1 cellular context compared by ENCODE assay signal in the genomic region with DNA sequence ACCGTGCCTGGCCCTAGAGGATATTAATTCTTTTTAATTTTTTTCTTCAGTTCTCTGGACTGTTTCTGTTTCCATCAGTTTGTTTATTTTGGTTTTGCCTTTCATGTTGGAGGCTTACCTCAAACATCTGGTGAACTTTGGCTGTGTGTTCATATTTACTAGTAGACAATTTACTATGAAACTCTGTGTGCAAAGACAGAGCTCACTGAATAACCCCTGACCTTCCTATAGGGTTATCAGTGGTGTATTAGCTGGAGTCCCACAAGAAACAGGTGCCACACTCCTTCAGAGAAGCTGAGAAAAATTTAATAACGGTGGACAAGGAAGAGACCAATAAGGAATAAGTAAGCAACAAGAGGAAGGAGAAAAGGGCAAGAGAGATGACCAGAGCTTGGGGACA.
TF ChIP-seq lines count a peak whose summit lies in the region.

No MANE protein-coding gene starts in this region.

TF ChIP-seq in HepG2, 621 proteins besides CTCF, POLR2A, EP300 and RAD21 (continued from another document and continues in another):
- TF ChIP-seq DRAP1 (CRISPR knock-in tag; IDR thresholded peaks at IDR 0.05) (no peak), CHCHD3 (CRISPR knock-in tag; IDR thresholded peaks at IDR 0.05) (no peak), CBX2 (IDR thresholded peaks at IDR 0.05; ENCODE audit: low read depth, low read length) (no peak), CBX2 (CRISPR knock-in tag; IDR thresholded peaks at IDR 0.05; ENCODE audit: low read depth) (no peak), TSC22D2 (CRISPR knock-in tag; IDR thresholded peaks at IDR 0.05; ENCODE audit: borderline replicate concordance) (no peak), CCAR2 (optimal IDR thresholded peaks at IDR 0.05; ENCODE audit: low read depth, low read length) (no peak), ZNF34 (CRISPR knock-in tag; IDR thresholded peaks at IDR 0.05; ENCODE audit: borderline replicate concordance) (no peak), JDP2 (CRISPR knock-in tag; IDR thresholded peaks at IDR 0.05; ENCODE audit: borderline replicate concordance) (no peak; the same call in 1 of the 2 replicates), HNRNPL (IDR thresholded peaks at IDR 0.05; ENCODE audit: low read depth, low read length) (no peak), SNAI1 (CRISPR knock-in tag; IDR thresholded peaks at IDR 0.05; ENCODE audit: borderline replicate concordance) (no peak), FIP1L1 (IDR thresholded peaks at IDR 0.05; ENCODE audit: borderline replicate concordance, insufficient read depth, low read depth, low read length) (no peak), ZNF713 (CRISPR knock-in tag; IDR thresholded peaks at IDR 0.05) (no peak), MIXL1 (CRISPR knock-in tag; IDR thresholded peaks at IDR 0.05) (peak; percentile 77), TOE1 (CRISPR knock-in tag; IDR thresholded peaks at IDR 0.05) (no peak), ZSCAN20 (CRISPR knock-in tag; IDR thresholded peaks at IDR 0.05; ENCODE audit: borderline replicate concordance) (no peak), ZNF570 (CRISPR knock-in tag; IDR thresholded peaks at IDR 0.05; ENCODE audit: borderline replicate concordance) (no peak), ZNF335 (CRISPR knock-in tag; IDR thresholded peaks at IDR 0.05) (no peak), THAP7 (CRISPR knock-in tag; IDR thresholded peaks at IDR 0.05) (no peak), CSRNP1 (CRISPR knock-in tag; IDR thresholded peaks at IDR 0.05) (no peak), ZNF577 (CRISPR knock-in tag; IDR thresholded peaks at IDR 0.05; ENCODE audit: borderline replicate concordance, low read depth) (no peak), MBNL3 (CRISPR knock-in tag; conservative IDR thresholded peaks at IDR 0.05) (no peak), TOPORS (CRISPR knock-in tag; IDR thresholded peaks at IDR 0.05) (no peak), PITX1 (CRISPR knock-in tag; IDR thresholded peaks at IDR 0.05) (peak; percentile 93), ZNF441 (CRISPR knock-in tag; IDR thresholded peaks at IDR 0.05; ENCODE audit: borderline replicate concordance) (no peak), ADNP (CRISPR knock-in tag; IDR thresholded peaks at IDR 0.05) (no peak), TRAFD1 (CRISPR knock-in tag; IDR thresholded peaks at IDR 0.05; ENCODE audit: borderline replicate concordance) (no peak), SIX1 (CRISPR knock-in tag; IDR thresholded peaks at IDR 0.05; ENCODE audit: borderline replicate concordance) (peak; percentile 93), ARNT2 (CRISPR knock-in tag; IDR thresholded peaks at IDR 0.05; ENCODE audit: low read depth) (no peak), ZNF556 (CRISPR knock-in tag; IDR thresholded peaks at IDR 0.05; ENCODE audit: borderline replicate concordance) (0 out of 2 replicates have a peak, but pooled peaks have one; percentile 17), HOXA9 (CRISPR knock-in tag; IDR thresholded peaks at IDR 0.05; ENCODE audit: borderline replicate concordance) (no peak), DPF2 (CRISPR knock-in tag; IDR thresholded peaks at IDR 0.05; ENCODE audit: borderline replicate concordance, low read depth) (peak; percentile 83), ZNF800 (CRISPR knock-in tag; IDR thresholded peaks at IDR 0.05) (no peak), MLX (CRISPR knock-in tag; IDR thresholded peaks at IDR 0.05) (peak; percentile 93), ZNF792 (CRISPR knock-in tag; IDR thresholded peaks at IDR 0.05) (peak; percentile 45; the same call in 1 of the 2 replicates), ZNF605 (CRISPR knock-in tag; IDR thresholded peaks at IDR 0.05) (no peak)
- TF ChIP-seq, protein P1, sequence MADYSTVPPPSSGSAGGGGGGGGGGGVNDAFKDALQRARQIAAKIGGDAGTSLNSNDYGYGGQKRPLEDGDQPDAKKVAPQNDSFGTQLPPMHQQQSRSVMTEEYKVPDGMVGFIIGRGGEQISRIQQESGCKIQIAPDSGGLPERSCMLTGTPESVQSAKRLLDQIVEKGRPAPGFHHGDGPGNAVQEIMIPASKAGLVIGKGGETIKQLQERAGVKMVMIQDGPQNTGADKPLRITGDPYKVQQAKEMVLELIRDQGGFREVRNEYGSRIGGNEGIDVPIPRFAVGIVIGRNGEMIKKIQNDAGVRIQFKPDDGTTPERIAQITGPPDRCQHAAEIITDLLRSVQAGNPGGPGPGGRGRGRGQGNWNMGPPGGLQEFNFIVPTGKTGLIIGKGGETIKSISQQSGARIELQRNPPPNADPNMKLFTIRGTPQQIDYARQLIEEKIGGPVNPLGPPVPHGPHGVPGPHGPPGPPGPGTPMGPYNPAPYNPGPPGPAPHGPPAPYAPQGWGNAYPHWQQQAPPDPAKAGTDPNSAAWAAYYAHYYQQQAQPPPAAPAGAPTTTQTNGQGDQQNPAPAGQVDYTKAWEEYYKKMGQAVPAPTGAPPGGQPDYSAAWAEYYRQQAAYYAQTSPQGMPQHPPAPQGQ (CRISPR knock-in tag; IDR thresholded peaks at IDR 0.05; ENCODE audit: borderline replicate concordance): no peak
- TF ChIP-seq, protein P2, sequence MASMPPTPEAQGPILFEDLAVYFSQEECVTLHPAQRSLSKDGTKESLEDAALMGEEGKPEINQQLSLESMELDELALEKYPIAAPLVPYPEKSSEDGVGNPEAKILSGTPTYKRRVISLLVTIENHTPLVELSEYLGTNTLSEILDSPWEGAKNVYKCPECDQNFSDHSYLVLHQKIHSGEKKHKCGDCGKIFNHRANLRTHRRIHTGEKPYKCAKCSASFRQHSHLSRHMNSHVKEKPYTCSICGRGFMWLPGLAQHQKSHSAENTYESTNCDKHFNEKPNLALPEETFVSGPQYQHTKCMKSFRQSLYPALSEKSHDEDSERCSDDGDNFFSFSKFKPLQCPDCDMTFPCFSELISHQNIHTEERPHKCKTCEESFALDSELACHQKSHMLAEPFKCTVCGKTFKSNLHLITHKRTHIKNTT (CRISPR knock-in tag; IDR thresholded peaks at IDR 0.05): no peak
- TF ChIP-seq, protein P3, sequence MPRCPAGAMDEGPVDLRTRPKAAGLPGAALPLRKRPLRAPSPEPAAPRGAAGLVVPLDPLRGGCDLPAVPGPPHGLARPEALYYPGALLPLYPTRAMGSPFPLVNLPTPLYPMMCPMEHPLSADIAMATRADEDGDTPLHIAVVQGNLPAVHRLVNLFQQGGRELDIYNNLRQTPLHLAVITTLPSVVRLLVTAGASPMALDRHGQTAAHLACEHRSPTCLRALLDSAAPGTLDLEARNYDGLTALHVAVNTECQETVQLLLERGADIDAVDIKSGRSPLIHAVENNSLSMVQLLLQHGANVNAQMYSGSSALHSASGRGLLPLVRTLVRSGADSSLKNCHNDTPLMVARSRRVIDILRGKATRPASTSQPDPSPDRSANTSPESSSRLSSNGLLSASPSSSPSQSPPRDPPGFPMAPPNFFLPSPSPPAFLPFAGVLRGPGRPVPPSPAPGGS (CRISPR knock-in tag; IDR thresholded peaks at IDR 0.05): no peak
- TF ChIP-seq, protein P4, sequence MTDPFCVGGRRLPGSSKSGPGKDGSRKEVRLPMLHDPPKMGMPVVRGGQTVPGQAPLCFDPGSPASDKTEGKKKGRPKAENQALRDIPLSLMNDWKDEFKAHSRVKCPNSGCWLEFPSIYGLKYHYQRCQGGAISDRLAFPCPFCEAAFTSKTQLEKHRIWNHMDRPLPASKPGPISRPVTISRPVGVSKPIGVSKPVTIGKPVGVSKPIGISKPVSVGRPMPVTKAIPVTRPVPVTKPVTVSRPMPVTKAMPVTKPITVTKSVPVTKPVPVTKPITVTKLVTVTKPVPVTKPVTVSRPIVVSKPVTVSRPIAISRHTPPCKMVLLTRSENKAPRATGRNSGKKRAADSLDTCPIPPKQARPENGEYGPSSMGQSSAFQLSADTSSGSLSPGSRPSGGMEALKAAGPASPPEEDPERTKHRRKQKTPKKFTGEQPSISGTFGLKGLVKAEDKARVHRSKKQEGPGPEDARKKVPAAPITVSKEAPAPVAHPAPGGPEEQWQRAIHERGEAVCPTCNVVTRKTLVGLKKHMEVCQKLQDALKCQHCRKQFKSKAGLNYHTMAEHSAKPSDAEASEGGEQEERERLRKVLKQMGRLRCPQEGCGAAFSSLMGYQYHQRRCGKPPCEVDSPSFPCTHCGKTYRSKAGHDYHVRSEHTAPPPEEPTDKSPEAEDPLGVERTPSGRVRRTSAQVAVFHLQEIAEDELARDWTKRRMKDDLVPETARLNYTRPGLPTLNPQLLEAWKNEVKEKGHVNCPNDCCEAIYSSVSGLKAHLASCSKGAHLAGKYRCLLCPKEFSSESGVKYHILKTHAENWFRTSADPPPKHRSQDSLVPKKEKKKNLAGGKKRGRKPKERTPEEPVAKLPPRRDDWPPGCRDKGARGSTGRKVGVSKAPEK (CRISPR knock-in tag; IDR thresholded peaks at IDR 0.05; ENCODE audit: borderline replicate concordance): no peak
- TF ChIP-seq, protein P5, sequence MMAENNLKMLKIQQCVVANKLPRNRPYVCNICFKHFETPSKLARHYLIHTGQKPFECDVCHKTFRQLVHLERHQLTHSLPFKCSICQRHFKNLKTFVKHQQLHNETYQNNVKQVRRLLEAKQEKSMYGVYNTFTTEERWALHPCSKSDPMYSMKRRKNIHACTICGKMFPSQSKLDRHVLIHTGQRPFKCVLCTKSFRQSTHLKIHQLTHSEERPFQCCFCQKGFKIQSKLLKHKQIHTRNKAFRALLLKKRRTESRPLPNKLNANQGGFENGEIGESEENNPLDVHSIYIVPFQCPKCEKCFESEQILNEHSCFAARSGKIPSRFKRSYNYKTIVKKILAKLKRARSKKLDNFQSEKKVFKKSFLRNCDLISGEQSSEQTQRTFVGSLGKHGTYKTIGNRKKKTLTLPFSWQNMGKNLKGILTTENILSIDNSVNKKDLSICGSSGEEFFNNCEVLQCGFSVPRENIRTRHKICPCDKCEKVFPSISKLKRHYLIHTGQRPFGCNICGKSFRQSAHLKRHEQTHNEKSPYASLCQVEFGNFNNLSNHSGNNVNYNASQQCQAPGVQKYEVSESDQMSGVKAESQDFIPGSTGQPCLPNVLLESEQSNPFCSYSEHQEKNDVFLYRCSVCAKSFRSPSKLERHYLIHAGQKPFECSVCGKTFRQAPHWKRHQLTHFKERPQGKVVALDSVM (CRISPR knock-in tag; IDR thresholded peaks at IDR 0.05): peak; percentile 58
- TF ChIP-seq, protein P6, sequence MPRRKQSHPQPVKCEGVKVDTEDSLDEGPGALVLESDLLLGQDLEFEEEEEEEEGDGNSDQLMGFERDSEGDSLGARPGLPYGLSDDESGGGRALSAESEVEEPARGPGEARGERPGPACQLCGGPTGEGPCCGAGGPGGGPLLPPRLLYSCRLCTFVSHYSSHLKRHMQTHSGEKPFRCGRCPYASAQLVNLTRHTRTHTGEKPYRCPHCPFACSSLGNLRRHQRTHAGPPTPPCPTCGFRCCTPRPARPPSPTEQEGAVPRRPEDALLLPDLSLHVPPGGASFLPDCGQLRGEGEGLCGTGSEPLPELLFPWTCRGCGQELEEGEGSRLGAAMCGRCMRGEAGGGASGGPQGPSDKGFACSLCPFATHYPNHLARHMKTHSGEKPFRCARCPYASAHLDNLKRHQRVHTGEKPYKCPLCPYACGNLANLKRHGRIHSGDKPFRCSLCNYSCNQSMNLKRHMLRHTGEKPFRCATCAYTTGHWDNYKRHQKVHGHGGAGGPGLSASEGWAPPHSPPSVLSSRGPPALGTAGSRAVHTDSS (CRISPR knock-in tag; conservative IDR thresholded peaks at IDR 0.05): no peak
